Comparison of ENCODE assay signal across 9 cellular contexts in the genomic region with DNA sequence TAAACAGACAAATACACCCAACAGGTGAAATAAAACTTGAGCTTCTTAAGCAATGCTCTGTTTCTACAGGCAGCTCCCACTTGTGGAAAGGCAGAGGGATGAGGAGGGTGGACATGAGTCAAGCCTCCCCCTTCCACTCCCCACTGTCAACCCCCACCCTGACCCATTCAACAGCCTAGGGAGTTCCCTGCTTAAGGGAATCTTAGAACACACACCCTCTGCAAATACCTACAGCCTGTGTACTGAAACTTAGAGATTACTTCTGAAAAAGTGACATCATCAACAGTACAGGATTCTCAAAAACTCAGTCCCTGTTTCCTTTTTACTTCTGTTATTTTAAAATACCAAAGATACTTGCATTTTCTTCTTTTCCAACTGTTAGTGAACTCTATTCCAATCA.
A peak's percentile ranks its signal among the peaks of the same experiment; 100 is the strongest.
DNase-seq lines count a peak whose midpoint lies in the region; ATAC-seq, FAIRE-seq and TF ChIP-seq lines count a peak whose summit lies in the region.
"Had no signal": no experiment of that assay in that cellular context is flagged by ENCODE, and none has a peak within 500 bp of the region (broad histone marks: within the 10 kb centered on the region; RNA-seq: fewer than 3 reads in every experiment).

No MANE protein-coding gene starts in this region.

- ATAC-seq in GM21786 (IDR thresholded peaks at IDR 0.05; ENCODE audit: unreplicated experiment): peak; percentile 64
- ATAC-seq in CD8-positive, alpha-beta T cell: no peak

- H3K4me3 ChIP-seq in CD8-positive, alpha-beta T cell (ENCODE audit: low read depth, low read length): no peak overlapping the region

- DNase-seq in EH (ENCODE audit: low read depth) (peak; percentile 87), LoVo (ENCODE audit: low spot score) (peak; percentile 74), glomerular visceral epithelial cell (ENCODE audit: extremely low spot score) (peak; percentile 88), frontal cortex (ENCODE audit: low spot score in 2 of 2) (no peak), NCI-H2171 treated with DMSO at 0.1 percent for 48 hours (lab: John Stamatoyannopoulos, UW) (no peak)
- DNase-seq in effector CD8-positive, alpha-beta T cell (lab: John Stamatoyannopoulos, UW): no peak
- DNase-seq in CD8-positive, alpha-beta T cell: no peak

- no peaks in the 10 kb centered on the region for H3K9me3 Mint-ChIP-seq in CD8-positive, alpha-beta T cell
- H3K9me3 Mint-ChIP-seq: activated naive CD4-positive, alpha-beta T cell treated with anti-CD3 and anti-CD28 coated beads, Interleukin-2, amount 50 U/mL, for 24 hours had no signal

- no peak for TF ChIP-seq CTCF in CD8-positive, alpha-beta T cell (IDR thresholded peaks at IDR 0.05)

- H3K9me3 ChIP-seq in CD8-positive, alpha-beta T cell (ENCODE audit: low read length): no peaks in the 10 kb centered on the region

- no peaks in the 10 kb centered on the region for H3K36me3 Mint-ChIP-seq in CD8-positive, alpha-beta T cell
- H3K36me3 Mint-ChIP-seq: activated naive CD4-positive, alpha-beta T cell treated with anti-CD3 and anti-CD28 coated beads, Interleukin-2, amount 50 U/mL, for 24 hours had no signal

- intact Hi-C loops in CD8-positive, alpha-beta T cell (cut with DNase I, micrococcal nuclease): no loop called here

- H3K36me3 ChIP-seq in CD8-positive, alpha-beta T cell (ENCODE audit: insufficient read depth, low read length): no peaks in the 10 kb centered on the region

- no peak overlapping the region for H3K4me3 Mint-ChIP-seq in CD8-positive, alpha-beta T cell
- H3K4me3 Mint-ChIP-seq: activated naive CD4-positive, alpha-beta T cell treated with anti-CD3 and anti-CD28 coated beads, Interleukin-2, amount 50 U/mL, for 24 hours had no signal

- H3K27ac ChIP-seq in CD8-positive, alpha-beta T cell (ENCODE audit: low read depth, low read length): no peak overlapping the region

- CTCF ChIA-PET in CD8-positive, alpha-beta T cell (lab: Charles Lee): no interaction called here

- no peaks in the 10 kb centered on the region for H3K4me1 Mint-ChIP-seq in CD8-positive, alpha-beta T cell (ENCODE audit: low read depth)
- H3K4me1 Mint-ChIP-seq: activated naive CD4-positive, alpha-beta T cell treated with anti-CD3 and anti-CD28 coated beads, Interleukin-2, amount 50 U/mL, for 24 hours had no signal

- peaks cover 9% of the 10 kb centered on the region for H3K27me3 Mint-ChIP-seq in CD8-positive, alpha-beta T cell (ENCODE audit: low read depth)

- no peak for FAIRE-seq in frontal cortex (lab: Jason Lieb, UNC)

- POLR2A ChIA-PET in CD8-positive, alpha-beta T cell (lab: Charles Lee): no interaction called here

- no peaks in the 10 kb centered on the region for H3K27me3 ChIP-seq in CD8-positive, alpha-beta T cell (ENCODE audit: insufficient read depth, low read length)

- H3K4me1 ChIP-seq in CD8-positive, alpha-beta T cell (ENCODE audit: insufficient read depth, low read length): no peaks in the 10 kb centered on the region

- no peak overlapping the region for H3K27ac Mint-ChIP-seq in CD8-positive, alpha-beta T cell
- H3K27ac Mint-ChIP-seq: activated naive CD4-positive, alpha-beta T cell treated with anti-CD3 and anti-CD28 coated beads, Interleukin-2, amount 50 U/mL, for 24 hours had no signal

Comparison
In these comparisons a context has a peak if more than half of its experiments do, and no peak if none do; other contexts are left out.
1. DNase-seq: peak in EH (single experiment), LoVo (single experiment) and glomerular visceral epithelial cell (single experiment); none in frontal cortex (0 of 2), NCI-H2171 treated with DMSO at 0.1 percent for 48 hours (single experiment), effector CD8-positive, alpha-beta T cell (single experiment) and CD8-positive, alpha-beta T cell (0 of 7).